In the genomic region with DNA sequence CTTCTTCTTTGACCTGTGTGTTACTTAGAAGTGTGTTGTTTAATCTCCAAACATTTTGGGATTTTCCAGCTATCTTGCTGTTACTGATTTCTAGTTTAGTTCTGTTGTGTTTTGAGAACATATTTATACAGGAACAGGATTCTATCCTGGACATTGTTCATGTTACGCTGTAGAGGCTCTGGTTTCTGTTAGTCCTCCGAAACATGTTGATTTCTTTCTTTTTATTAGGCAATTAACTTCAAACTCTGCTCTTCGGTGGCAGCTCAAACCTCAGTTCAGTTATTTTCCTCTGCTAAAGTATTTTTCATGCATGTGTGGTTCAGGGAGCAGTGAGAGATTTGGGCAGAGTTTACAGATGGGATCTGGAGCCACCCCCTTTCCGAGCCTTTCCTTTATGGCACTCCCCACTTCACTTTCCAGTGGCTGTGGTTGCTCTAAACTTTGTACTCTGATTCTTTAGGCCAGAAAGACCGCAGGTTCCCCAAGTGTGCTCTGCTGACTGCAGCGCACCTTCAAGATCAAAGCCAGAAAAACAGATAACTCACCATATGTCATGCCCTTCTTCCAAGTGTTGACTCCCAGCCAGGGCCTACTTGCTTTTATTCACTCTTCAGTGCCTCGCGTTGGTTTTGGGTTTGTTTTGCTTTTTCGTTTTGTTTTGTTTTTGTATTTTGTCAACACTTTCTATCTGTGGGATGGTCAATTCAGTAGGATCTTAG, we compare ENCODE assay signal across 21 cellular contexts.
DNase-seq lines count a peak whose midpoint lies in the region; ATAC-seq, FAIRE-seq and TF ChIP-seq lines count a peak whose summit lies in the region.
"Had no signal": no experiment of that assay in that cellular context is flagged by ENCODE, and none has a peak within 500 bp of the region (broad histone marks: within the 10 kb centered on the region; RNA-seq: fewer than 3 reads in every experiment).

No MANE protein-coding gene starts in this region.

- H3K36me3 Mint-ChIP-seq in astrocyte (ENCODE audit: low read depth, unreplicated experiment), result peaks cover 4% of the 10 kb centered on the region

- H3K23ac ChIP-seq in neuronal stem cell (ENCODE audit: low read depth, low read length, poor library complexity), result no peak overlapping the region

- no peak for ATAC-seq in HG03045 (IDR thresholded peaks at IDR 0.05; ENCODE audit: unreplicated experiment)
- ATAC-seq: Right ventricle myocardium inferior had no signal

- DNase-seq in astrocyte (ENCODE audit: low read depth) (peak; percentile 29), neuronal stem cell (ENCODE audit: low spot score) (no peak), uterus (peak in 1 of 2 donors; percentile 68), NK-92 (lab: John Stamatoyannopoulos, UW; ENCODE audit: unreplicated experiment) (no peak), GDM1 (lab: John Stamatoyannopoulos, UW) (no peak)
- DNase-seq: activated CD4-positive, alpha-beta T cell treated with anti-CD3 and anti-CD28 coated beads for 1 hour; activated T-cell treated with anti-CD3 and anti-CD28 coated beads, Interleukin-2, amount 50 U/mL, for 1 hour; amniotic stem cell; CD4-positive, alpha-beta T cell; central memory CD4-positive, alpha-beta T cell; KG1; MV-4-11; NCI-H1694 treated with DMSO at 0.1 percent for 48 hours; NCI-H2227 treated with DMSO at 0.1 percent for 48 hours; ovary; T1000 had no signal

- H2AFZ ChIP-seq in astrocyte (ENCODE audit: low read depth, low read length) (no peak overlapping the region), neuronal stem cell (ENCODE audit: low read length) (peak overlapping the region; percentile 61)

- H3K14ac ChIP-seq in neuronal stem cell (ENCODE audit: low read length), result no peak overlapping the region

- H2BK5ac ChIP-seq in neuronal stem cell (ENCODE audit: low read length), result no peak overlapping the region

- no peak overlapping the region for H2BK12ac ChIP-seq in neuronal stem cell (ENCODE audit: low read length)

- peaks cover 20% of the 10 kb centered on the region for H3K9me3 Mint-ChIP-seq in astrocyte (ENCODE audit: unreplicated experiment)

- H3K9ac ChIP-seq in astrocyte (ENCODE audit: low read length) (no peak overlapping the region), neuronal stem cell (ENCODE audit: low read depth, low read length, poor library complexity) (no peak overlapping the region)

- TF ChIP-seq POLR2A in uterus (IDR thresholded peaks at IDR 0.05), result no peak

- H3K18ac ChIP-seq in neuronal stem cell (ENCODE audit: low read length), result no peak overlapping the region

- H3K4me1 ChIP-seq in astrocyte (ENCODE audit: insufficient read depth, low read length) (peaks cover 29% of the 10 kb centered on the region), neuronal stem cell (ENCODE audit: control insufficient read depth in 2 of 2, insufficient read depth in 1 of 2, low read depth in 1 of 2, low read length in 2 of 2) (peaks cover 9 to 14% of the 10 kb centered on the region in 2 donors), uterus (peaks cover 0 to 3% of the 10 kb centered on the region in 2 donors)

- TF ChIP-seq CTCF in astrocyte (IDR thresholded peaks at IDR 0.05; ENCODE audit: insufficient read depth, low read depth, low read length) (no peak), uterus (IDR thresholded peaks at IDR 0.05) (no peak)

- H3K27me3 ChIP-seq in astrocyte (ENCODE audit: insufficient read depth, low read length), result no peaks in the 10 kb centered on the region
- no peaks in the 10 kb centered on the region for H3K27me3 ChIP-seq in neuronal stem cell (ENCODE audit: control insufficient read depth in 3 of 3, insufficient read depth in 3 of 3, low read depth in 1 of 3, low read length in 3 of 3)
- no peaks in the 10 kb centered on the region for H3K27me3 ChIP-seq in uterus
- H3K27me3 ChIP-seq: ovary had no signal

- peaks cover 8% of the 10 kb centered on the region for H3K27me3 Mint-ChIP-seq in astrocyte (ENCODE audit: low read depth, unreplicated experiment)

- H3K79me2 ChIP-seq in astrocyte (ENCODE audit: insufficient read depth, low read length), result no peaks in the 10 kb centered on the region

- no peak overlapping the region for H4K91ac ChIP-seq in neuronal stem cell (ENCODE audit: low read depth, low read length, poor library complexity)

- peaks cover 3% of the 10 kb centered on the region for H3K4me1 Mint-ChIP-seq in astrocyte (ENCODE audit: low read depth, unreplicated experiment)

- H3K36me3 ChIP-seq in astrocyte (ENCODE audit: insufficient read depth, low read length), result no peaks in the 10 kb centered on the region
- no peaks in the 10 kb centered on the region for H3K36me3 ChIP-seq in neuronal stem cell (replicated peaks in 1 of 2; ENCODE audit: control insufficient read depth in 2 of 2, insufficient read depth in 2 of 2, low read length in 2 of 2)
- H3K36me3 ChIP-seq in uterus, result no peaks in the 10 kb centered on the region
- H3K36me3 ChIP-seq: ovary had no signal

- no peak overlapping the region for H3K4me3 Mint-ChIP-seq in astrocyte (ENCODE audit: unreplicated experiment)
- H3K4me3 Mint-ChIP-seq: CD4-positive, alpha-beta T cell had no signal

- WGBS in neuronal stem cell (ENCODE audit: extremely low coverage in 2 of 2, insufficient read length in 2 of 2, insufficient replicate concordance in 1 of 2), 2 donors, result no CpG with 5 or more reads among the region's 9 CpGs

- FAIRE-seq in astrocyte (lab: Jason Lieb, UNC) (no peak), endometrium (lab: Jason Lieb, UNC) (peak; percentile 94)
- FAIRE-seq: frontal cortex, keratinocyte had no signal

- H3K4ac ChIP-seq in neuronal stem cell (ENCODE audit: low read length), result no peak overlapping the region

- no peak overlapping the region for H3K27ac ChIP-seq in astrocyte (ENCODE audit: low read depth, low read length)
- no peak overlapping the region for H3K27ac ChIP-seq in neuronal stem cell (replicated peaks; ENCODE audit: low read length)
- H3K27ac ChIP-seq in uterus, result peak overlapping the region; percentile 82 to 92
- H3K27ac ChIP-seq: ovary had no signal

- no peaks in the 10 kb centered on the region for H4K20me1 ChIP-seq in astrocyte (ENCODE audit: insufficient read depth, low read length)

- no peak overlapping the region for H2AK5ac ChIP-seq in neuronal stem cell (ENCODE audit: low read depth, low read length)

- H3K9me3 ChIP-seq in astrocyte (ENCODE audit: insufficient read depth, low read depth, low read length), result no peaks in the 10 kb centered on the region
- peaks cover 0 to 1% of the 10 kb centered on the region in 2 donors for H3K9me3 ChIP-seq in neuronal stem cell (replicated peaks in 1 of 2; ENCODE audit: control insufficient read depth in 2 of 2, insufficient read depth in 1 of 2, low read depth in 1 of 2, low read length in 2 of 2)
- H3K9me3 ChIP-seq in uterus, result no peaks in the 10 kb centered on the region
- H3K9me3 ChIP-seq: ovary had no signal

- no peak overlapping the region for H2BK15ac ChIP-seq in neuronal stem cell (ENCODE audit: low read length)

- H2BK120ac ChIP-seq in neuronal stem cell (ENCODE audit: low read depth, low read length), result no peak overlapping the region

- H3K4me2 ChIP-seq in astrocyte (ENCODE audit: low read length) (peak overlapping the region; percentile 24), neuronal stem cell (ENCODE audit: insufficient read depth, low read length, poor library complexity, severe bottlenecking) (no peak overlapping the region)

- H3K4me3 ChIP-seq in astrocyte (ENCODE audit: insufficient read depth, low read depth, low read length) (no peak overlapping the region), neuronal stem cell (ENCODE audit: low read length in 2 of 2) (no peak overlapping the region), uterus (no peak overlapping the region)
- H3K4me3 ChIP-seq: ovary had no signal

- no peak overlapping the region for H4K8ac ChIP-seq in neuronal stem cell (ENCODE audit: low read depth, low read length)

- H3K27ac Mint-ChIP-seq in astrocyte (ENCODE audit: unreplicated experiment), result no peak overlapping the region
- H3K27ac Mint-ChIP-seq: CD4-positive, alpha-beta T cell had no signal

- intact Hi-C loops in uterus (cut with DNase I; ENCODE audit: low total_unique reads), result no loop called here

- no peaks in the 10 kb centered on the region for H3K79me1 ChIP-seq in neuronal stem cell (ENCODE audit: low read depth, low read length)

Comparison
In these comparisons a context has a peak if more than half of its experiments do, and no peak if none do; other contexts are left out.
1. H3K27ac ChIP-seq: peak in uterus (2 of 2); none in astrocyte (single experiment) and neuronal stem cell (single experiment).